In genomic region chr19:44847144-44848035, GRCh38 we compare ENCODE assay signal across 8 cellular contexts. TPM values are rescaled to one million over a fixed set of nuclear protein-coding genes. Genes with fewer than 3 reads are reported as not detected.
DNase-seq lines count a peak whose midpoint lies in the region; ATAC-seq and TF ChIP-seq lines count a peak whose summit lies in the region.

No MANE protein-coding gene starts in this region.

- H3K27ac ChIP-seq in CD8-positive, alpha-beta T cell (ENCODE audit: low read depth, low read length): no peak overlapping the region
- H3K27ac ChIP-seq in neutrophil: peak overlapping the region; percentile 87

- H3K9me3 Mint-ChIP-seq in CD8-positive, alpha-beta T cell: no peaks in the 10 kb centered on the region
- no peaks in the 10 kb centered on the region for H3K9me3 Mint-ChIP-seq in activated T-helper 17 cell treated with anti-CD3 and anti-CD28 coated beads, Interleukin-2, amount 50 U/mL, for 72 hours

- peaks cover 19% of the 10 kb centered on the region for H3K27me3 Mint-ChIP-seq in CD8-positive, alpha-beta T cell (ENCODE audit: low read depth)
- peaks cover 12% of the 10 kb centered on the region for H3K27me3 Mint-ChIP-seq in activated T-helper 17 cell treated with anti-CD3 and anti-CD28 coated beads, Interleukin-2, amount 50 U/mL, for 72 hours

- no peaks in the 10 kb centered on the region for H3K9me3 ChIP-seq in CD8-positive, alpha-beta T cell (ENCODE audit: low read length)
- H3K9me3 ChIP-seq in neutrophil: no peaks in the 10 kb centered on the region

- CTCF ChIA-PET in CD8-positive, alpha-beta T cell (lab: Charles Lee): interaction anchor here (1.1 to 2.7 kb wide), 3 partner anchors 43 to 64 kb away, joined by 3 to 11 read pairs (median 4); no protein-coding TSS in a partner anchor

- POLR2A ChIA-PET in CD8-positive, alpha-beta T cell (lab: Charles Lee): no interaction called here

- intact Hi-C loops in CD8-positive, alpha-beta T cell (cut with DNase I, micrococcal nuclease): loop anchor here (2.0 to 10.0 kb wide), 2 partner anchors 43 to 123 kb away; partner anchors contain the start of gene TOMM40 (in 1 of the 2)

- H3K4me3 ChIP-seq in CD8-positive, alpha-beta T cell (ENCODE audit: low read depth, low read length): peak overlapping the region; percentile 46
- H3K4me3 ChIP-seq in neutrophil (ENCODE audit: low read depth in 1 of 2, low read length in 1 of 2): peak overlapping the region; percentile 68 to 88

- H3K4me1 Mint-ChIP-seq in CD8-positive, alpha-beta T cell (ENCODE audit: low read depth): peaks cover 21% of the 10 kb centered on the region
- peaks cover 11% of the 10 kb centered on the region for H3K4me1 Mint-ChIP-seq in activated T-helper 17 cell treated with anti-CD3 and anti-CD28 coated beads, Interleukin-2, amount 50 U/mL, for 72 hours

- H3K27me3 ChIP-seq in CD8-positive, alpha-beta T cell (ENCODE audit: insufficient read depth, low read length): no peaks in the 10 kb centered on the region
- H3K27me3 ChIP-seq in neutrophil: peaks cover 29% of the 10 kb centered on the region

- peaks cover 39% of the 10 kb centered on the region for H3K4me1 ChIP-seq in CD8-positive, alpha-beta T cell (ENCODE audit: insufficient read depth, low read length)
- peaks cover 36 to 56% of the 10 kb centered on the region in 2 experiments for H3K4me1 ChIP-seq in neutrophil (ENCODE audit: control insufficient read depth in 1 of 2, insufficient read depth in 1 of 2, low read depth in 1 of 2, low read length in 1 of 2)

- H3K4me3 Mint-ChIP-seq in CD8-positive, alpha-beta T cell: peak overlapping the region; percentile 78
- H3K4me3 Mint-ChIP-seq in activated T-helper 17 cell treated with anti-CD3 and anti-CD28 coated beads, Interleukin-2, amount 50 U/mL, for 72 hours: peak overlapping the region; percentile 77

- H3K27ac Mint-ChIP-seq in CD8-positive, alpha-beta T cell: no peak overlapping the region
- H3K27ac Mint-ChIP-seq in activated T-helper 17 cell treated with anti-CD3 and anti-CD28 coated beads, Interleukin-2, amount 50 U/mL, for 72 hours: peak overlapping the region; percentile 28

- ATAC-seq in CD8-positive, alpha-beta T cell: no peak
- no peak for ATAC-seq in activated T-helper 17 cell treated with anti-CD3 and anti-CD28 coated beads, Interleukin-2, amount 50 U/mL, for 72 hours (replicated peaks)
- ATAC-seq in HG03045 (IDR thresholded peaks at IDR 0.05; ENCODE audit: unreplicated experiment): no peak
- ATAC-seq in HG03521 (IDR thresholded peaks at IDR 0.05; ENCODE audit: unreplicated experiment): no peak

- no peak for TF ChIP-seq CTCF in CD8-positive, alpha-beta T cell (IDR thresholded peaks at IDR 0.05)
- TF ChIP-seq CTCF in neutrophil (IDR thresholded peaks at IDR 0.05): no peak

- no peaks in the 10 kb centered on the region for H3K36me3 Mint-ChIP-seq in CD8-positive, alpha-beta T cell
- no peaks in the 10 kb centered on the region for H3K36me3 Mint-ChIP-seq in activated T-helper 17 cell treated with anti-CD3 and anti-CD28 coated beads, Interleukin-2, amount 50 U/mL, for 72 hours (ENCODE audit: low read depth)

- DNase-seq in CD8-positive, alpha-beta T cell: peak in 1 of 7 experiments; percentile 12
- DNase-seq in LHCN-M2 (ENCODE audit: low read depth) (peak; percentile 31), glomerular visceral epithelial cell (ENCODE audit: extremely low spot score) (peak; percentile 78), NCI-H1092 (lab: John Stamatoyannopoulos, UW) (no peak)

- no peaks in the 10 kb centered on the region for H3K36me3 ChIP-seq in CD8-positive, alpha-beta T cell (ENCODE audit: insufficient read depth, low read length)
- no peaks in the 10 kb centered on the region for H3K36me3 ChIP-seq in neutrophil

RNA-seq across cellular contexts. Expression of gene NECTIN2, which starts 1.3 kb away (rescaled TPM):
- total RNA-seq in CD8-positive, alpha-beta T cell: 1 to 10 TPM; 2.0 to 2.5 TPM
- 68.4 and 79.6 TPM in 2 replicates for total RNA-seq in LHCN-M2 (2014; rRNA removed)
- polyA plus RNA-seq in LHCN-M2 (2012): 71.9 TPM
- total RNA-seq in activated T-helper 17 cell treated with anti-CD3 and anti-CD28 coated beads, Interleukin-2, amount 50 U/mL, for 72 hours: under 1 TPM; 0.45 to 0.64 TPM

RNA-seq across cellular contexts. Expression of gene BCAM, which starts 38.5 kb away (rescaled TPM):
- not detected for total RNA-seq in CD8-positive, alpha-beta T cell
- 3.3 and 3.5 TPM in 2 replicates for total RNA-seq in LHCN-M2 (2014; rRNA removed)
- polyA plus RNA-seq in LHCN-M2 (2012): 3.6 TPM
- total RNA-seq in activated T-helper 17 cell treated with anti-CD3 and anti-CD28 coated beads, Interleukin-2, amount 50 U/mL, for 72 hours: not detected

RNA-seq across cellular contexts. Expression of gene TOMM40, which starts 43.7 kb away (rescaled TPM):
- total RNA-seq in CD8-positive, alpha-beta T cell: 10 to 100 TPM; 25.8 to 27.4 TPM
- 154 and 190 TPM in 2 replicates for total RNA-seq in LHCN-M2 (2014; rRNA removed)
- 73.2 TPM for polyA plus RNA-seq in LHCN-M2 (2012)
- total RNA-seq in activated T-helper 17 cell treated with anti-CD3 and anti-CD28 coated beads, Interleukin-2, amount 50 U/mL, for 72 hours: 100 to 1,000 TPM in 1 of 2 donors, 10 to 100 TPM in 1; 55.3 to 165 TPM

RNA-seq across cellular contexts. Expression of gene APOE, which starts 58.2 kb away (rescaled TPM):
- total RNA-seq in CD8-positive, alpha-beta T cell: 1 to 10 TPM; 5.0 TPM
- total RNA-seq in LHCN-M2 (2014; rRNA removed): 25.3 and 84.6 TPM in 2 replicates
- polyA plus RNA-seq in LHCN-M2 (2012): 7.1 TPM
- 1 to 10 TPM in 1 of 2 donors, under 1 TPM in 1; 0.91 to 2.2 TPM for total RNA-seq in activated T-helper 17 cell treated with anti-CD3 and anti-CD28 coated beads, Interleukin-2, amount 50 U/mL, for 72 hours

Comparison
In these comparisons a context has a peak if more than half of its experiments do, and no peak if none do; other contexts are left out.
1. RNA of gene NECTIN2, which starts 1.3 kb away (total RNA-seq): 68.4 to 79.6 TPM in LHCN-M2; 2.0 to 2.5 TPM in CD8-positive, alpha-beta T cell and 0.45 to 0.64 TPM in activated T-helper 17 cell treated with anti-CD3 and anti-CD28 coated beads, Interleukin-2, amount 50 U/mL, for 72 hours; every median in the first group is over 10 times any median in the second.